8 cellular contexts compared by ENCODE assay signal in the genomic region with DNA sequence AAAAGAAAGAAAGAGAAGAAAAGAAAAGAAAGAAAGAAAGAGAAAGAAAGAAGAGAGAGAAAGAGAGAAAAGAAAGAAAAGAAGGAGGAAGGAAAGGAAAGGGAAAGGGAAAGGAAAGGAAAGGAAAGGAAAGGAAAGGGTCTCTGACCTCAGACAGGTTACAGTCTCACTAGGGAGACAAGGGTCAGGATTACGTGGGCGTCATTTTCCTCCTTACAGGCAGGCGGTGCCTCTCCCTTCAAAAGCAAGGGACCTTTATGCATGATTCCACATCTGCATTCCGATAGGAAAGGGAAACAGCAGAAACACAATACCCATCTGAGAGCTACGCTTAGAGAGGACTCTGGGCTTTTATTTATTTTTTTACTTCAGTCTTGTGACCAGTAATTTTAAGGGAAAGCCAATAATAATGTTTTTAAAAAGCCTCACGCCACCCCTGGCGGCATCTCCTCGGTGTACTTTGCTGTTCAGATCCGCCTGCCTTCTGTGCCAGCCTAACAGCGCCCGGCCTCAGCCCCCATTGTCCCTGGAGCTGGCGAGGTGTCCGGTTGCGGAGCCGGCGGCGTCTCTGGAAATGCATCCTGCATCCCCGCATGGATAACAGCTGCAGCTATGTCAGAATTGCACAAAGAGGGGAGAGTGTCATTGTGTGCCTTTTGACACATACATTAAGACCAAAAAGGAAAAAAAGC. TPM values are rescaled to one million over a fixed set of nuclear protein-coding genes. Genes with fewer than 3 reads are reported as not detected.
A peak's percentile ranks its signal among the peaks of the same experiment; 100 is the strongest.
DNase-seq lines count a peak whose midpoint lies in the region; ATAC-seq and TF ChIP-seq lines count a peak whose summit lies in the region.

No MANE protein-coding gene starts in this region.

- no peak for ATAC-seq in HG03439 (IDR thresholded peaks at IDR 0.05; ENCODE audit: unreplicated experiment)

- peak overlapping the region; percentile 75 to 94 (median 83) for H3K4me2 ChIP-seq in BLaER1 treated with 17β-estradiol and CSF1 and Interleukin-3, amounts not matched to agents 10 nM and 100 nM

- peak overlapping the region; percentile 38 to 84 (median 76); a peak in 18 of 20 replicates for H3K4me3 ChIP-seq in BLaER1 treated with 17β-estradiol and CSF1 and Interleukin-3, amounts not matched to agents 10 nM and 100 nM
- peak overlapping the region; percentile 68 for H3K4me3 ChIP-seq in HUES48 (ENCODE audit: low read depth, low read length)
- H3K4me3 ChIP-seq in skeletal muscle cell (ENCODE audit: low read depth, low read length): peak overlapping the region; percentile 68

- H3K27ac ChIP-seq in BLaER1 treated with 17β-estradiol and CSF1 and Interleukin-3, amounts not matched to agents 10 nM and 100 nM: peak overlapping the region in 3 of 11 experiments; percentile 22 to 41 (median 27); a peak in 2 of 22 replicates
- peak overlapping the region; percentile 75 for H3K27ac ChIP-seq in HUES48 (ENCODE audit: low read depth, low read length)

- H3K9me3 ChIP-seq in BLaER1 treated with 17β-estradiol and CSF1 and Interleukin-3, amounts not matched to agents 10 nM and 100 nM (replicated peaks in 1 of 11): no peaks in the 10 kb centered on the region
- no peaks in the 10 kb centered on the region for H3K9me3 ChIP-seq in HUES48 (ENCODE audit: control insufficient read depth, insufficient read depth, low read length)

- H4K20me1 ChIP-seq in BLaER1 treated with 17β-estradiol and CSF1 and Interleukin-3, amounts not matched to agents 10 nM and 100 nM: peaks cover 0 to 27% (median 0%) of the 10 kb centered on the region in 11 experiments; a peak in 7 of 22 replicates

- peaks cover 16 to 43% (median 36%) of the 10 kb centered on the region in 10 experiments for H3K4me1 ChIP-seq in BLaER1 treated with 17β-estradiol and CSF1 and Interleukin-3, amounts not matched to agents 10 nM and 100 nM
- peaks cover 13% of the 10 kb centered on the region for H3K4me1 ChIP-seq in HUES48 (ENCODE audit: control insufficient read depth, insufficient read depth, low read length)

- no peak for TF ChIP-seq CTCF in GM10266 (IDR thresholded peaks at IDR 0.05; ENCODE audit: control insufficient read depth, insufficient read depth, low read depth, missing control alignments)

- H3K9ac ChIP-seq in BLaER1 treated with 17β-estradiol and CSF1 and Interleukin-3, amounts not matched to agents 10 nM and 100 nM: peak overlapping the region in 8 of 11 experiments; percentile 16 to 58 (median 44); a peak in 13 of 22 replicates
- no peak overlapping the region for H3K9ac ChIP-seq in HUES48 (ENCODE audit: low read depth, low read length)

- peaks cover 0 to 21% (median 0%) of the 10 kb centered on the region in 11 experiments; a peak in 3 of 22 replicates for H3K27me3 ChIP-seq in BLaER1 treated with 17β-estradiol and CSF1 and Interleukin-3, amounts not matched to agents 10 nM and 100 nM
- H3K27me3 ChIP-seq in HUES48 (ENCODE audit: control insufficient read depth, insufficient read depth, low read length): peaks cover 23% of the 10 kb centered on the region

- H3K36me3 ChIP-seq in BLaER1 treated with 17β-estradiol and CSF1 and Interleukin-3, amounts not matched to agents 10 nM and 100 nM: peaks cover 0 to 8% (median 0%) of the 10 kb centered on the region in 11 experiments; a peak in 1 of 22 replicates
- no peaks in the 10 kb centered on the region for H3K36me3 ChIP-seq in HUES48 (ENCODE audit: control insufficient read depth, insufficient read depth, low read length)

- DNase-seq in RKO (ENCODE audit: low spot score) (peak; percentile 67), cerebellum (ENCODE audit: low spot score) (peak; percentile 49), iPS-NIHi11 (ENCODE audit: low spot score) (peak; percentile 80), skeletal muscle cell (ENCODE audit: low read depth) (peak; percentile 22), GM10266 (ENCODE audit: extremely low spot score) (no peak)

RNA-seq across cellular contexts. Expression of a gene that starts 0.9 kb away (rescaled TPM):
- total RNA-seq in cerebellum: 60.3 TPM
